ENCODE assay signal across 1 cellular context in the genomic region with DNA sequence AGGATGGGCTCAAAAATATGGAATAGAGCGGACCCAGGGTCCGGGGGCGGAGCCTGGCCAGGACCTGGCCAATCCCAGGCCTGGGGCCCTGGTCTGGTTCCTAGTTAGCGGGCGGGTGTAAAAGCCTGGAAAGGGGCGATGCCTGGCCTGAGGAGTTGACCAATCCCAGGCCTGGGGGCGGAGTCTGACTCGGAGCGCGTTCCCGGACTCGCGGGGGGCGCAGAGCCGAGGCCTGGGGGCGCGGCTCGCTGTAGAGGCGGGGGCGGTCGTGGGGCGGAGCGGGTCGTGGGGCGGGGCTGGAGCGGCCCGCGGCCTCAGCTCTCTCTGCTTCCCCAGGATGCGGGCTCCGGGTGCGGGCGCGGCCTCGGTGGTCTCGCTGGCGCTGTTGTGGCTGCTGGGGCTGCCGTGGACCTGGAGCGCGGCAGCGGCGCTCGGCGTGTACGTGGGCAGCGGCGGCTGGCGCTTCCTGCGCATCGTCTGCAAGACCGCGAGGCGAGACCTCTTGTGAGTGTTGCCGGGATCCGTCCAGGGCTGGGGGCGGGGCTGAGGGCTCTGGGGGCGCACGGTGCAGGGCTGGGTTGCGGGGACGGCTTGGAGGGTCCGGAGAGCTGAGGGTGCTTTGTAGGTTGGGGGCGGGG.
TF ChIP-seq lines count a peak whose summit lies in the region.

Gene SLC27A1, plus strand, starts transcription at position 321 of the 638 bp plus-strand sequence. Its CDS starts 17 bp downstream, at position 338.

TF ChIP-seq in HepG2, 621 proteins besides CTCF, POLR2A, EP300 and RAD21 (continued from another document and continues in another):
- no peak for TF ChIP-seq ZNF142 (CRISPR knock-in tag; IDR thresholded peaks at IDR 0.05)
- TF ChIP-seq, protein P1, sequence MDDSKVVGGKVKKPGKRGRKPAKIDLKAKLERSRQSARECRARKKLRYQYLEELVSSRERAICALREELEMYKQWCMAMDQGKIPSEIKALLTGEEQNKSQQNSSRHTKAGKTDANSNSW (CRISPR knock-in tag; IDR thresholded peaks at IDR 0.05; ENCODE audit: borderline replicate concordance) = no peak
- no peak for TF ChIP-seq NR2F1 (CRISPR knock-in tag; IDR thresholded peaks at IDR 0.05)
- peak; percentile 49; the same call in 1 of the 2 replicates for TF ChIP-seq MTF2 (CRISPR knock-in tag; IDR thresholded peaks at IDR 0.05; ENCODE audit: borderline replicate concordance)
- TF ChIP-seq ZNF484 (CRISPR knock-in tag; IDR thresholded peaks at IDR 0.05; ENCODE audit: borderline replicate concordance, low read depth) = no peak
- no peak for TF ChIP-seq ERF (CRISPR knock-in tag; IDR thresholded peaks at IDR 0.05)
- TF ChIP-seq JARID2 (CRISPR knock-in tag; IDR thresholded peaks at IDR 0.05; ENCODE audit: insufficient replicate concordance) = no peak
- TF ChIP-seq SIX4 (CRISPR knock-in tag; IDR thresholded peaks at IDR 0.05) = no peak
- no peak for TF ChIP-seq ZNF331 (CRISPR knock-in tag; IDR thresholded peaks at IDR 0.05)
- no peak for TF ChIP-seq E2F1 (CRISPR knock-in tag; IDR thresholded peaks at IDR 0.05)
- TF ChIP-seq ATF6 (CRISPR knock-in tag; conservative IDR thresholded peaks at IDR 0.05) = no peak
- 0 out of 2 replicates have a peak, but pooled peaks have one; percentile 14 for TF ChIP-seq FOXK1 (CRISPR knock-in tag; IDR thresholded peaks at IDR 0.05; ENCODE audit: borderline replicate concordance, low read depth)
- no peak for TF ChIP-seq ZNF274 (CRISPR knock-in tag; IDR thresholded peaks at IDR 0.05)
- no peak for TF ChIP-seq ZNF354B (CRISPR knock-in tag; IDR thresholded peaks at IDR 0.05)
- TF ChIP-seq, protein P2, sequence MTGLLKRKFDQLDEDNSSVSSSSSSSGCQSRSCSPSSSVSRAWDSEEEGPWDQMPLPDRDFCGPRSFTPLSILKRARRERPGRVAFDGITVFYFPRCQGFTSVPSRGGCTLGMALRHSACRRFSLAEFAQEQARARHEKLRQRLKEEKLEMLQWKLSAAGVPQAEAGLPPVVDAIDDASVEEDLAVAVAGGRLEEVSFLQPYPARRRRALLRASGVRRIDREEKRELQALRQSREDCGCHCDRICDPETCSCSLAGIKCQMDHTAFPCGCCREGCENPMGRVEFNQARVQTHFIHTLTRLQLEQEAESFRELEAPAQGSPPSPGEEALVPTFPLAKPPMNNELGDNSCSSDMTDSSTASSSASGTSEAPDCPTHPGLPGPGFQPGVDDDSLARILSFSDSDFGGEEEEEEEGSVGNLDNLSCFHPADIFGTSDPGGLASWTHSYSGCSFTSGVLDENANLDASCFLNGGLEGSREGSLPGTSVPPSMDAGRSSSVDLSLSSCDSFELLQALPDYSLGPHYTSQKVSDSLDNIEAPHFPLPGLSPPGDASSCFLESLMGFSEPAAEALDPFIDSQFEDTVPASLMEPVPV (CRISPR knock-in tag; IDR thresholded peaks at IDR 0.05) = no peak
- no peak for TF ChIP-seq ZNF124 (CRISPR knock-in tag; IDR thresholded peaks at IDR 0.05)
- TF ChIP-seq, protein P3, sequence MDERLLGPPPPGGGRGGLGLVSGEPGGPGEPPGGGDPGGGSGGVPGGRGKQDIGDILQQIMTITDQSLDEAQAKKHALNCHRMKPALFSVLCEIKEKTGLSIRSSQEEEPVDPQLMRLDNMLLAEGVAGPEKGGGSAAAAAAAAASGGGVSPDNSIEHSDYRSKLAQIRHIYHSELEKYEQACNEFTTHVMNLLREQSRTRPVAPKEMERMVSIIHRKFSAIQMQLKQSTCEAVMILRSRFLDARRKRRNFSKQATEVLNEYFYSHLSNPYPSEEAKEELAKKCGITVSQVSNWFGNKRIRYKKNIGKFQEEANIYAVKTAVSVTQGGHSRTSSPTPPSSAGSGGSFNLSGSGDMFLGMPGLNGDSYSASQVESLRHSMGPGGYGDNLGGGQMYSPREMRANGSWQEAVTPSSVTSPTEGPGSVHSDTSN (CRISPR knock-in tag; IDR thresholded peaks at IDR 0.05) = no peak
- no peak; the same call in 1 of the 2 replicates for TF ChIP-seq ZNF790 (CRISPR knock-in tag; IDR thresholded peaks at IDR 0.05; ENCODE audit: borderline replicate concordance)
- no peak for TF ChIP-seq KLF15 (CRISPR knock-in tag; IDR thresholded peaks at IDR 0.05; ENCODE audit: borderline replicate concordance)
- TF ChIP-seq ATRX (CRISPR knock-in tag; IDR thresholded peaks at IDR 0.05; ENCODE audit: borderline replicate concordance) = no peak
- no peak for TF ChIP-seq MAFK (conservative IDR thresholded peaks at IDR 0.05 in 1 of 2, IDR thresholded peaks at IDR 0.05 in 1 of 2; ENCODE audit: low read length in 2 of 2)
- no peak for TF ChIP-seq ZNF546 (CRISPR knock-in tag; conservative IDR thresholded peaks at IDR 0.05)
- TF ChIP-seq NFKBIZ (CRISPR knock-in tag; IDR thresholded peaks at IDR 0.05) = no peak
- TF ChIP-seq ZBTB7B (CRISPR knock-in tag; IDR thresholded peaks at IDR 0.05) = no peak; the same call in 1 of the 2 replicates
- no peak for TF ChIP-seq HOXA3 (CRISPR knock-in tag; IDR thresholded peaks at IDR 0.05)
- TF ChIP-seq CEBPG (CRISPR knock-in tag; IDR thresholded peaks at IDR 0.05) = no peak
- TF ChIP-seq ZNF773 (CRISPR knock-in tag; IDR thresholded peaks at IDR 0.05; ENCODE audit: borderline replicate concordance) = no peak
- peak; percentile 68 for TF ChIP-seq HES4 (CRISPR knock-in tag; IDR thresholded peaks at IDR 0.05; ENCODE audit: borderline replicate concordance)
- no peak for TF ChIP-seq EHMT2 (IDR thresholded peaks at IDR 0.05; ENCODE audit: borderline replicate concordance, low read depth, low read length)
- TF ChIP-seq ZNF232 (CRISPR knock-in tag; IDR thresholded peaks at IDR 0.05; ENCODE audit: borderline replicate concordance) = no peak
- TF ChIP-seq, protein P4, sequence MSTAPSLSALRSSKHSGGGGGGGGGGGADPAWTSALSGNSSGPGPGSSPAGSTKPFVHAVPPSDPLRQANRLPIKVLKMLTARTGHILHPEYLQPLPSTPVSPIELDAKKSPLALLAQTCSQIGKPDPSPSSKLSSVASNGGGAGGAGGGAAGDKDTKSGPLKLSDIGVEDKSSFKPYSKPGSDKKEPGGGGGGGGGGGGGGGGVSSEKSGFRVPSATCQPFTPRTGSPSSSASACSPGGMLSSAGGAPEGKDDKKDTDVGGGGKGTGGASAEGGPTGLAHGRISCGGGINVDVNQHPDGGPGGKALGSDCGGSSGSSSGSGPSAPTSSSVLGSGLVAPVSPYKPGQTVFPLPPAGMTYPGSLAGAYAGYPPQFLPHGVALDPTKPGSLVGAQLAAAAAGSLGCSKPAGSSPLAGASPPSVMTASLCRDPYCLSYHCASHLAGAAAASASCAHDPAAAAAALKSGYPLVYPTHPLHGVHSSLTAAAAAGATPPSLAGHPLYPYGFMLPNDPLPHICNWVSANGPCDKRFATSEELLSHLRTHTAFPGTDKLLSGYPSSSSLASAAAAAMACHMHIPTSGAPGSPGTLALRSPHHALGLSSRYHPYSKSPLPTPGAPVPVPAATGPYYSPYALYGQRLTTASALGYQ (CRISPR knock-in tag; IDR thresholded peaks at IDR 0.05) = no peak
- no peak for TF ChIP-seq FOXP1 (IDR thresholded peaks at IDR 0.05)
- TF ChIP-seq FOXP1 (CRISPR knock-in tag; IDR thresholded peaks at IDR 0.05) = no peak
- no peak for TF ChIP-seq MED8 (CRISPR knock-in tag; IDR thresholded peaks at IDR 0.05; ENCODE audit: insufficient replicate concordance)
- TF ChIP-seq ZNF772 (CRISPR knock-in tag; IDR thresholded peaks at IDR 0.05) = no peak
- peak; percentile 85 for TF ChIP-seq NFYB (CRISPR knock-in tag; IDR thresholded peaks at IDR 0.05)
- peak; percentile 64 for TF ChIP-seq RBFOX2 (IDR thresholded peaks at IDR 0.05; ENCODE audit: low read depth, low read length)
- no peak for TF ChIP-seq CENPX (CRISPR knock-in tag; IDR thresholded peaks at IDR 0.05)
- no peak for TF ChIP-seq TCF12 (IDR thresholded peaks at IDR 0.05)
- 0 out of 2 replicates have a peak, but pooled peaks have one; percentile 35 for TF ChIP-seq TCF12 (CRISPR knock-in tag; IDR thresholded peaks at IDR 0.05)
- no peak; the same call in 1 of the 2 replicates for TF ChIP-seq NRL (CRISPR knock-in tag; IDR thresholded peaks at IDR 0.05; ENCODE audit: borderline replicate concordance)
- TF ChIP-seq SMARCC2 (IDR thresholded peaks at IDR 0.05) = no peak
- TF ChIP-seq RFXAP (CRISPR knock-in tag; IDR thresholded peaks at IDR 0.05; ENCODE audit: borderline replicate concordance) = 0 out of 2 replicates have a peak, but pooled peaks have one; percentile 8
- no peak for TF ChIP-seq ZFP82 (CRISPR knock-in tag; IDR thresholded peaks at IDR 0.05; ENCODE audit: borderline replicate concordance)
- TF ChIP-seq SKI (IDR thresholded peaks at IDR 0.05; ENCODE audit: partially characterized antibody) = no peak
- TF ChIP-seq, protein P5, sequence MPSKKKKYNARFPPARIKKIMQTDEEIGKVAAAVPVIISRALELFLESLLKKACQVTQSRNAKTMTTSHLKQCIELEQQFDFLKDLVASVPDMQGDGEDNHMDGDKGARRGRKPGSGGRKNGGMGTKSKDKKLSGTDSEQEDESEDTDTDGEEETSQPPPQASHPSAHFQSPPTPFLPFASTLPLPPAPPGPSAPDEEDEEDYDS (CRISPR knock-in tag; IDR thresholded peaks at IDR 0.05) = peak; percentile 38; the same call in 1 of the 2 replicates
- no peak for TF ChIP-seq HINFP (CRISPR knock-in tag; IDR thresholded peaks at IDR 0.05; ENCODE audit: low read depth)
- no peak for TF ChIP-seq TEAD3 (CRISPR knock-in tag; optimal IDR thresholded peaks at IDR 0.05; ENCODE audit: borderline replicate concordance)
